In genomic region chr2:241842620-241843211, GRCh38 we compare ENCODE assay signal across 8 cellular contexts. TPM values are rescaled to one million over a fixed set of nuclear protein-coding genes. Genes with fewer than 3 reads are reported as not detected.
DNase-seq lines count a peak whose midpoint lies in the region; ATAC-seq, FAIRE-seq and TF ChIP-seq lines count a peak whose summit lies in the region.

No MANE protein-coding gene starts in this region.

- H3K9me3 ChIP-seq in heart right ventricle: no peaks in the 10 kb centered on the region
- no peaks in the 10 kb centered on the region for H3K9me3 ChIP-seq in small intestine (ENCODE audit: control insufficient read depth, low read depth)

- peaks cover 15% of the 10 kb centered on the region for H3K27me3 Mint-ChIP-seq in activated CD4-positive, alpha-beta T cell treated with anti-CD3 and anti-CD28 coated beads, Interleukin-2, amount 10 ng/mL, durations not matched to agents 7 days and 5 days

- H3K27me3 ChIP-seq in heart right ventricle (peaks cover 0 to 6% (median 0%) of the 10 kb centered on the region in 7 donors), small intestine (ENCODE audit: control insufficient read depth in 2 of 2, insufficient read depth in 2 of 2, low read length in 2 of 2) (no peaks in the 10 kb centered on the region)

- H3K4me3 ChIP-seq in heart right ventricle (peak overlapping the region in 6 of 10 donors; percentile 4 to 46 (median 36)), small intestine (ENCODE audit: low read depth in 1 of 2, low read length in 2 of 2) (peak overlapping the region in 1 of 2 donors; percentile 20)

- H3K36me3 ChIP-seq in heart right ventricle (no peaks in the 10 kb centered on the region), small intestine (ENCODE audit: control insufficient read depth in 2 of 2, insufficient read depth in 2 of 2, low read length in 2 of 2) (no peaks in the 10 kb centered on the region)

- no peak for FAIRE-seq in small intestine (lab: Jason Lieb, UNC)

- CTCF ChIA-PET in activated CD4-positive, alpha-beta T cell treated with anti-CD3 and anti-CD28 coated beads, Interleukin-2, amount 10 ng/mL, durations not matched to agents 7 days and 5 days (lab: Charles Lee): no interaction called here

- H3K27ac Mint-ChIP-seq in activated CD4-positive, alpha-beta T cell treated with anti-CD3 and anti-CD28 coated beads, Interleukin-2, amount 10 ng/mL, durations not matched to agents 7 days and 5 days: peak overlapping the region; percentile 75

- H3K9me3 Mint-ChIP-seq in activated CD4-positive, alpha-beta T cell treated with anti-CD3 and anti-CD28 coated beads, Interleukin-2, amount 10 ng/mL, durations not matched to agents 7 days and 5 days: no peaks in the 10 kb centered on the region

- POLR2A ChIA-PET in activated CD4-positive, alpha-beta T cell treated with anti-CD3 and anti-CD28 coated beads, Interleukin-2, amount 10 ng/mL, durations not matched to agents 7 days and 5 days (lab: Charles Lee): no interaction called here

- peak overlapping the region in 9 of 10 donors; percentile 38 to 88 (median 74) for H3K27ac ChIP-seq in heart right ventricle
- H3K27ac ChIP-seq in small intestine (ENCODE audit: low read depth in 1 of 2, low read length in 1 of 2): peak overlapping the region in 1 of 2 donors; percentile 29

- peak; percentile 21 to 90 (median 44) for ATAC-seq in heart right ventricle

- H3K4me1 Mint-ChIP-seq in activated CD4-positive, alpha-beta T cell treated with anti-CD3 and anti-CD28 coated beads, Interleukin-2, amount 10 ng/mL, durations not matched to agents 7 days and 5 days: peaks cover 33% of the 10 kb centered on the region

- H3K4me1 ChIP-seq in heart right ventricle: peaks cover 4 to 34% (median 23%) of the 10 kb centered on the region in 9 donors
- H3K4me1 ChIP-seq in small intestine (ENCODE audit: control insufficient read depth in 2 of 2, insufficient read depth in 1 of 2, low read depth in 1 of 2, low read length in 1 of 2): no peaks in the 10 kb centered on the region

- DNase-seq in stimulated activated CD4-positive, alpha-beta T cell treated with anti-CD3 and anti-CD28 coated beads, Interleukin-2, amount 100 ng/mL, for 24 hours: peak; percentile 43 to 60
- DNase-seq in stimulated activated CD4-positive, alpha-beta T cell treated with anti-CD3 and anti-CD28 coated beads, Interleukin-12 subunit alpha, Interleukin-12 subunit beta, amount 100 ng/mL, for 4 hours: no peak
- peak; percentile 42 for DNase-seq in activated CD4-positive, alpha-beta T cell treated with anti-CD3 and anti-CD28 coated beads, Interleukin-2, amount 10 ng/mL, durations not matched to agents 7 days and 5 days
- DNase-seq in heart right ventricle (peak; percentile 49 to 60), small intestine (peak; percentile 16), putamen (ENCODE audit: low spot score) (no peak), NCI-H2196 treated with DMSO at 0.1 percent for 48 hours (lab: John Stamatoyannopoulos, UW; ENCODE audit: unreplicated experiment) (no peak), inferior parietal cortex (ENCODE audit: extremely low spot score) (no peak)

- H3K36me3 Mint-ChIP-seq in activated CD4-positive, alpha-beta T cell treated with anti-CD3 and anti-CD28 coated beads, Interleukin-2, amount 10 ng/mL, durations not matched to agents 7 days and 5 days (ENCODE audit: low read depth): no peaks in the 10 kb centered on the region

- H3K4me3 Mint-ChIP-seq in activated CD4-positive, alpha-beta T cell treated with anti-CD3 and anti-CD28 coated beads, Interleukin-2, amount 10 ng/mL, durations not matched to agents 7 days and 5 days: peak overlapping the region; percentile 37

- intact Hi-C loops in heart right ventricle (cut with DNase I): no loop called here

- no peak for TF ChIP-seq CTCF in heart right ventricle (IDR thresholded peaks at IDR 0.05)

- 56 to 64% methylated on average over 29 of the region's 29 CpGs for WGBS in heart right ventricle, 2 donors
- WGBS in small intestine, 3 donors: 40 to 54% (median 47%) methylated on average over 29 of the region's 29 CpGs

RNA-seq across cellular contexts. Expression of gene PDCD1, which starts 16.0 kb away (rescaled TPM):
- total RNA-seq in activated CD4-positive, alpha-beta T cell treated with anti-CD3 and anti-CD28 coated beads, Interleukin-2, amount 10 ng/mL, durations not matched to agents 7 days and 5 days: 1 to 10 TPM; 4.7 to 4.9 TPM
- 10 to 100 TPM in 1 of 10 donors, 1 to 10 TPM in 9; 1.3 to 14.2 (median 2.8) TPM for total RNA-seq in heart right ventricle
- 1 to 10 TPM; 6.4 to 7.1 TPM for polyA plus RNA-seq in heart right ventricle
- polyA plus RNA-seq in small intestine: 1 to 10 TPM in 1 of 3 donors, under 1 TPM in 1, not detected in 1; 0.27 to 1.2 TPM

RNA-seq across cellular contexts. Expression of gene RTP5, which starts 26.8 kb away (rescaled TPM):
- total RNA-seq in activated CD4-positive, alpha-beta T cell treated with anti-CD3 and anti-CD28 coated beads, Interleukin-2, amount 10 ng/mL, durations not matched to agents 7 days and 5 days: not detected
- not detected for total RNA-seq in heart right ventricle
- polyA plus RNA-seq in heart right ventricle: under 1 TPM in 1 of 2 donors, not detected in 1; 0.15 TPM
- polyA plus RNA-seq in small intestine: under 1 TPM in 1 of 3 donors, not detected in 2; 0.04 TPM

RNA-seq across cellular contexts. Expression of gene NEU4, which starts 33.7 kb away (rescaled TPM):
- under 1 TPM in 1 of 2 experiments, not detected in 1; 0.37 TPM for total RNA-seq in activated CD4-positive, alpha-beta T cell treated with anti-CD3 and anti-CD28 coated beads, Interleukin-2, amount 10 ng/mL, durations not matched to agents 7 days and 5 days
- total RNA-seq in heart right ventricle: 1 to 10 TPM in 1 of 10 donors, under 1 TPM in 7, not detected in 2; 0.07 to 1.2 (median 0.46) TPM
- polyA plus RNA-seq in heart right ventricle (1 to 10 TPM in 1 of 2 donors, under 1 TPM in 1; 0.22 to 1.0 TPM), small intestine (100 to 1,000 TPM in 1 of 3 donors, 10 to 100 TPM in 1, 1 to 10 TPM in 1; 3.3 to 102 (median 82.3) TPM)

Comparison
In these comparisons a context has a peak if more than half of its experiments do, and no peak if none do; other contexts are left out.
1. DNase-seq: peak in stimulated activated CD4-positive, alpha-beta T cell treated with anti-CD3 and anti-CD28 coated beads, Interleukin-2, amount 100 ng/mL, for 24 hours (2 of 2), activated CD4-positive, alpha-beta T cell treated with anti-CD3 and anti-CD28 coated beads, Interleukin-2, amount 10 ng/mL, durations not matched to agents 7 days and 5 days (single experiment), heart right ventricle (2 of 2) and small intestine (single experiment); none in stimulated activated CD4-positive, alpha-beta T cell treated with anti-CD3 and anti-CD28 coated beads, Interleukin-12 subunit alpha, Interleukin-12 subunit beta, amount 100 ng/mL, for 4 hours (single experiment), putamen (single experiment), NCI-H2196 treated with DMSO at 0.1 percent for 48 hours (single experiment) and inferior parietal cortex (single experiment).